In the genomic region with DNA sequence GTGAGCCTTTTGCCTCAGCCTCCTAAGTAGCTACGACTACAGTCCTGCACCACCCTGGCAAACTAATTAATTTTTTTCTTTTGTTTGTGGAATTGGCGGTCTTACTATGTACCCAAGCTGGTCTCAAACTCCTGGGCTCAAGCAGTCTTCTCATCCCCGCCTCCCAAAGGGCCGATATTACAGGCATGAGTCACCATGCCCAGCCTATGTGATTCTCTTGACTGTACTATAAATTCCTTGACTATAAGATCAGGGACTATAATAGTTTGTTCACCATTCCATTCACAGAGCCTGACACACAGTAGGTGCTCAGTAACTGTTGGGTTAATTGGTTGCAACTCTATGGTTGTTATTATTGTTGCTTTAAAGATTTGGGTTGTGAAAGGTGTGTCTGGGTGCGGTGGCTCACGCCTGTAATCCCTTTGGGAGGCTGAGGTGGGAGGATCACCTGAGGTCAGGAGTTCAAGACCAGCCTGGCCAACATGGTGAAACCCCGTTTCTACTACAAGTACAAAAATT, we compare ENCODE assay signal across 15 cellular contexts. TPM values are rescaled to one million over a fixed set of nuclear protein-coding genes. Genes with fewer than 3 reads are reported as not detected.
DNase-seq lines count a peak whose midpoint lies in the region; ATAC-seq and TF ChIP-seq lines count a peak whose summit lies in the region.
"Had no signal": no experiment of that assay in that cellular context is flagged by ENCODE, and none has a peak within 500 bp of the region (broad histone marks: within the 10 kb centered on the region; RNA-seq: fewer than 3 reads in every experiment).

No MANE protein-coding gene starts in this region.

- no peak overlapping the region for H3K14ac ChIP-seq in IMR-90 (replicated peaks; ENCODE audit: low read depth, low read length)

- TF ChIP-seq RAD21 in IMR-90 (IDR thresholded peaks at IDR 0.05; ENCODE audit: low read length): no peak

- H2BK15ac ChIP-seq in IMR-90 (ENCODE audit: low read depth, low read length): no peak overlapping the region

- dilution Hi-C loops in IMR-90 (cut with HindIII; ENCODE audit: low sequenced_read_pairs, unreplicated experiment) (no loop called here), mammary epithelial cell (cut with HindIII; ENCODE audit: low sequenced_read_pairs) (no loop called here)

- DNase-seq in AG04450 (ENCODE audit: low read depth, low spot score) (no peak), IMR-90 (peak; percentile 69), mammary epithelial cell (peak; percentile 48), kidney tubule cell (ENCODE audit: low spot score) (peak; percentile 39), NCI-H510A (lab: John Stamatoyannopoulos, UW) (no peak)
- no peak for DNase-seq in activated naive CD4-positive, alpha-beta T cell treated with anti-CD3 and anti-CD28 coated beads, Interleukin-2, amount 10 ng/mL, durations not matched to agents 7 days and 5 days
- DNase-seq in activated T-helper 2 cell treated with anti-CD3 and anti-CD28 coated beads, Interferon-gamma antibody, Interleukin-2, Interleukin-4, amounts not matched to agents 10 μg/mL and 5 μg/mL and 100 μg/mL, durations not matched to agents 14 hours and 24 hours and 36 hours (ENCODE audit: low spot score): no peak
- DNase-seq: activated CD4-positive, alpha-beta T cell treated with anti-CD3 and anti-CD28 coated beads for 4 hours; AML-193; DMS79; NCI-H345; OCI-M1; T-helper 2 cell; upper lobe of right lung had no signal

- H2AFZ ChIP-seq in IMR-90 (replicated peaks; ENCODE audit: low read length, poor library complexity): no peak overlapping the region
- no peak overlapping the region for H2AFZ ChIP-seq in mammary epithelial cell (ENCODE audit: low read depth, low read length)

- H3K36me3 ChIP-seq in IMR-90 (ENCODE audit: control insufficient read depth, insufficient read depth, low read length) (peaks cover 3% of the 10 kb centered on the region; the same call in 1 of the 2 replicates), mammary epithelial cell (ENCODE audit: insufficient read depth, low read length) (peaks cover 7% of the 10 kb centered on the region)

- H2AK5ac ChIP-seq in IMR-90 (ENCODE audit: low read depth, low read length): 0 out of 2 replicates have a peak overlapping the region, but pooled peaks have one; percentile 9

- H2BK120ac ChIP-seq in IMR-90 (ENCODE audit: low read depth, low read length): no peak overlapping the region

- peaks cover 75% of the 10 kb centered on the region for H3K79me2 ChIP-seq in mammary epithelial cell (ENCODE audit: insufficient read depth, low read length)

- ATAC-seq in IMR-90 (ENCODE audit: low read depth) (peak; percentile 91), GM18498 (IDR thresholded peaks at IDR 0.05; ENCODE audit: unreplicated experiment) (no peak)
- ATAC-seq: upper lobe of right lung had no signal

- BruUV-seq in IMR-90 (replicated peaks; lab: Mats Ljungman, UMichigan): no TSS peak
- BruUV-seq in mammary epithelial cell (replicated peaks; lab: Mats Ljungman, UMichigan): no TSS peak

- CTCF ChIA-PET in AG04450 (lab: Charles Lee) (no interaction called here), IMR-90 (lab: Yijun Ruan, JAX) (no interaction called here), mammary epithelial cell (lab: Charles Lee; ENCODE audit: low non-redundant PET) (no interaction called here)
- CTCF ChIA-PET in activated naive CD4-positive, alpha-beta T cell treated with anti-CD3 and anti-CD28 coated beads, Interleukin-2, amount 10 ng/mL, durations not matched to agents 7 days and 5 days (lab: Charles Lee): interaction anchor here (0.8 kb wide), 1 partner anchor 9 kb away, joined by 3 read pairs; no protein-coding TSS in a partner anchor

- no peak overlapping the region for H2AK9ac ChIP-seq in IMR-90 (replicated peaks; ENCODE audit: low read depth, low read length, poor library complexity)

- H4K8ac ChIP-seq in IMR-90 (ENCODE audit: low read depth in 2 of 2, low read length in 2 of 2): no peak overlapping the region

- no peak overlapping the region for H3K9ac ChIP-seq in IMR-90 (ENCODE audit: low read depth, low read length)
- H3K9ac ChIP-seq in mammary epithelial cell (ENCODE audit: insufficient read depth, low read length): no peak overlapping the region

- intact Hi-C loops in IMR-90 (cut with micrococcal nuclease) (no loop called here), mammary epithelial cell (cut with micrococcal nuclease) (no loop called here)
- intact Hi-C loops in activated T-helper 2 cell treated with anti-CD3 and anti-CD28 coated beads, Interferon-gamma antibody, Interleukin-2, Interleukin-4, amounts not matched to agents 10 μg/mL and 5 μg/mL and 100 μg/mL, durations not matched to agents 14 hours and 24 hours and 36 hours (cut with micrococcal nuclease): no loop called here

- H3K27ac ChIP-seq in AG04450 (ENCODE audit: low read depth, low read length) (peak overlapping the region; percentile 11), IMR-90 (ENCODE audit: insufficient read depth, low read length) (no peak overlapping the region), mammary epithelial cell (ENCODE audit: insufficient read depth, low read depth, low read length) (peak overlapping the region; percentile 40)
- H3K27ac ChIP-seq: upper lobe of right lung had no signal

- no peaks in the 10 kb centered on the region for H3K27me3 Mint-ChIP-seq in activated naive CD4-positive, alpha-beta T cell treated with anti-CD3 and anti-CD28 coated beads, Interleukin-2, amount 10 ng/mL, durations not matched to agents 7 days and 5 days
- no peaks in the 10 kb centered on the region for H3K27me3 Mint-ChIP-seq in activated T-helper 2 cell treated with anti-CD3 and anti-CD28 coated beads, Interferon-gamma antibody, Interleukin-2, Interleukin-4, amounts not matched to agents 10 μg/mL and 5 μg/mL and 100 μg/mL, durations not matched to agents 14 hours and 24 hours and 36 hours (ENCODE audit: low read depth)

- H4K20me1 ChIP-seq in IMR-90 (ENCODE audit: insufficient read depth, low read length) (peaks cover 34% of the 10 kb centered on the region), mammary epithelial cell (ENCODE audit: insufficient read depth, low read length) (no peaks in the 10 kb centered on the region)

- H3K18ac ChIP-seq in IMR-90 (ENCODE audit: low read depth, low read length): no peak overlapping the region

- peak overlapping the region; percentile 15 for H2BK5ac ChIP-seq in IMR-90 (ENCODE audit: low read depth, low read length, poor library complexity, severe bottlenecking)

- H3K23ac ChIP-seq in IMR-90 (ENCODE audit: low read depth, low read length): no peak overlapping the region

- H3K79me1 ChIP-seq in IMR-90 (ENCODE audit: low read depth in 1 of 2, low read length in 2 of 2): peaks cover 23 to 58% of the 10 kb centered on the region in 2 experiments

- in situ Hi-C loops in IMR-90 (cut with MboI; ENCODE audit: low sequenced_read_pairs) (no loop called here), mammary epithelial cell (cut with MboI; ENCODE audit: low sequenced_read_pairs in 2 of 2) (no loop called here)

- H3K9me3 Mint-ChIP-seq in activated naive CD4-positive, alpha-beta T cell treated with anti-CD3 and anti-CD28 coated beads, Interleukin-2, amount 10 ng/mL, durations not matched to agents 7 days and 5 days: no peaks in the 10 kb centered on the region
- no peaks in the 10 kb centered on the region for H3K9me3 Mint-ChIP-seq in activated T-helper 2 cell treated with anti-CD3 and anti-CD28 coated beads, Interferon-gamma antibody, Interleukin-2, Interleukin-4, amounts not matched to agents 10 μg/mL and 5 μg/mL and 100 μg/mL, durations not matched to agents 14 hours and 24 hours and 36 hours

- TF ChIP-seq POLR2A in IMR-90 (IDR thresholded peaks at IDR 0.05; ENCODE audit: low read depth, low read length): no peak

- H3K36me3 Mint-ChIP-seq in activated naive CD4-positive, alpha-beta T cell treated with anti-CD3 and anti-CD28 coated beads, Interleukin-2, amount 10 ng/mL, durations not matched to agents 7 days and 5 days: peaks cover 11% of the 10 kb centered on the region
- H3K36me3 Mint-ChIP-seq in activated T-helper 2 cell treated with anti-CD3 and anti-CD28 coated beads, Interferon-gamma antibody, Interleukin-2, Interleukin-4, amounts not matched to agents 10 μg/mL and 5 μg/mL and 100 μg/mL, durations not matched to agents 14 hours and 24 hours and 36 hours (ENCODE audit: low read depth): peaks cover 31% of the 10 kb centered on the region

- WGBS in IMR-90 (ENCODE audit: extremely low coverage in 2 of 2, insufficient read length in 1 of 2), 2 experiments: no CpG with 5 or more reads among the region's 7 CpGs
- WGBS in mammary epithelial cell (ENCODE audit: low coverage, missing lambda C conversion rate): 89% methylated on average over 7 of the region's 7 CpGs

- POLR2A ChIA-PET in AG04450 (lab: Yijun Ruan, JAX): no interaction called here
- POLR2A ChIA-PET in IMR-90 (lab: Charles Lee; ENCODE audit: unreplicated experiment): no interaction called here

- no peaks in the 10 kb centered on the region for H3K27me3 ChIP-seq in AG04450 (ENCODE audit: control insufficient read depth, insufficient read depth, low read length)
- no peaks in the 10 kb centered on the region for H3K27me3 ChIP-seq in IMR-90 (ENCODE audit: control insufficient read depth, insufficient read depth, low read length)
- H3K27me3 ChIP-seq in mammary epithelial cell (ENCODE audit: insufficient read depth, low read length): no peaks in the 10 kb centered on the region
- H3K27me3 ChIP-seq: upper lobe of right lung had no signal

- no peak overlapping the region for H4K91ac ChIP-seq in IMR-90 (ENCODE audit: insufficient read depth, low read depth, low read length)

- H3K4me2 ChIP-seq in IMR-90 (ENCODE audit: low read depth, low read length) (no peak overlapping the region), mammary epithelial cell (ENCODE audit: insufficient read depth, low read depth, low read length) (no peak overlapping the region)

- no peak overlapping the region for H2BK20ac ChIP-seq in IMR-90 (ENCODE audit: low read depth, low read length)

- H3K9me3 ChIP-seq in AG04450 (ENCODE audit: control insufficient read depth, insufficient read depth, low read length) (peaks cover 8% of the 10 kb centered on the region), IMR-90 (ENCODE audit: control insufficient read depth, insufficient read depth, low read length) (no peaks in the 10 kb centered on the region), mammary epithelial cell (replicated peaks; ENCODE audit: insufficient read depth, low read length) (no peaks in the 10 kb centered on the region)
- H3K9me3 ChIP-seq: upper lobe of right lung had no signal

- H3K4me1 ChIP-seq in IMR-90 (ENCODE audit: control insufficient read depth, insufficient read depth, low read length): peaks cover 1% of the 10 kb centered on the region; the same call in 1 of the 2 replicates
- peaks cover 8% of the 10 kb centered on the region for H3K4me1 ChIP-seq in mammary epithelial cell (ENCODE audit: insufficient read depth, low read length)
- H3K4me1 ChIP-seq: upper lobe of right lung had no signal

- H3K4me1 Mint-ChIP-seq in activated naive CD4-positive, alpha-beta T cell treated with anti-CD3 and anti-CD28 coated beads, Interleukin-2, amount 10 ng/mL, durations not matched to agents 7 days and 5 days: peaks cover 13% of the 10 kb centered on the region
- H3K4me1 Mint-ChIP-seq in activated T-helper 2 cell treated with anti-CD3 and anti-CD28 coated beads, Interferon-gamma antibody, Interleukin-2, Interleukin-4, amounts not matched to agents 10 μg/mL and 5 μg/mL and 100 μg/mL, durations not matched to agents 14 hours and 24 hours and 36 hours (ENCODE audit: low read depth): peaks cover 12% of the 10 kb centered on the region

- no peak for TF ChIP-seq CTCF in AG04450 (IDR thresholded peaks at IDR 0.05; ENCODE audit: low read depth, low read length)
- no peak for TF ChIP-seq CTCF in IMR-90 (conservative IDR thresholded peaks at IDR 0.05; ENCODE audit: low read depth, low read length)
- no peak for TF ChIP-seq CTCF in mammary epithelial cell (conservative IDR thresholded peaks at IDR 0.05 in 1 of 2, IDR thresholded peaks at IDR 0.05 in 1 of 2; ENCODE audit: extremely low read depth in 1 of 2, insufficient read depth in 1 of 2, low read depth in 1 of 2, low read length in 2 of 2)

- no peak overlapping the region for H3K27ac Mint-ChIP-seq in activated naive CD4-positive, alpha-beta T cell treated with anti-CD3 and anti-CD28 coated beads, Interleukin-2, amount 10 ng/mL, durations not matched to agents 7 days and 5 days
- H3K27ac Mint-ChIP-seq in activated T-helper 2 cell treated with anti-CD3 and anti-CD28 coated beads, Interferon-gamma antibody, Interleukin-2, Interleukin-4, amounts not matched to agents 10 μg/mL and 5 μg/mL and 100 μg/mL, durations not matched to agents 14 hours and 24 hours and 36 hours: no peak overlapping the region

- no peak overlapping the region for H3K56ac ChIP-seq in IMR-90 (ENCODE audit: extremely low read depth, insufficient read depth, low read length)

- no peak overlapping the region for H4K5ac ChIP-seq in IMR-90 (ENCODE audit: low read depth, low read length)

- H3K9me1 ChIP-seq in IMR-90 (ENCODE audit: insufficient read depth, low read length): peaks cover 3% of the 10 kb centered on the region; the same call in 1 of the 2 replicates

- no peak overlapping the region for H3K4ac ChIP-seq in IMR-90 (ENCODE audit: low read depth, low read length)

- no peak overlapping the region for H3K4me3 Mint-ChIP-seq in activated naive CD4-positive, alpha-beta T cell treated with anti-CD3 and anti-CD28 coated beads, Interleukin-2, amount 10 ng/mL, durations not matched to agents 7 days and 5 days
- no peak overlapping the region for H3K4me3 Mint-ChIP-seq in activated T-helper 2 cell treated with anti-CD3 and anti-CD28 coated beads, Interferon-gamma antibody, Interleukin-2, Interleukin-4, amounts not matched to agents 10 μg/mL and 5 μg/mL and 100 μg/mL, durations not matched to agents 14 hours and 24 hours and 36 hours (ENCODE audit: low read depth)

- H3K4me3 ChIP-seq in AG04450 (ENCODE audit: low read depth, low read length): no peak overlapping the region
- no peak overlapping the region for H3K4me3 ChIP-seq in IMR-90 (ENCODE audit: insufficient read depth, low read depth, low read length)
- H3K4me3 ChIP-seq in mammary epithelial cell (replicated peaks in 1 of 3; ENCODE audit: insufficient read depth in 1 of 3, low read depth in 2 of 3, low read length in 3 of 3): no peak overlapping the region
- H3K4me3 ChIP-seq: upper lobe of right lung had no signal

RNA-seq across cellular contexts. Expression of a gene that starts 17.3 kb away (rescaled TPM):
- polyA plus RNA-seq in AG04450 (2011; rRNA removed) (150 and 152 TPM in 2 replicates), IMR-90 (2012; rRNA removed) (126 TPM in 2 replicates), mammary epithelial cell (129 TPM)
- polyA minus RNA-seq in AG04450 (2011; rRNA and poly(A)+ RNA removed): 140 and 149 TPM in 2 replicates
- total RNA-seq in IMR-90 (2012; rRNA removed) (37.2 and 48.6 TPM in 2 replicates), mammary epithelial cell (100 to 1,000 TPM in 1 of 2 donors, 10 to 100 TPM in 1; 93.9 to 132 TPM)
- polyA plus RNA-seq in IMR-90 (2012; cell fraction: cytosol; rRNA removed): 44.3 and 46.8 TPM in 2 replicates
- polyA plus RNA-seq in IMR-90 (2012; cell fraction: nucleus; rRNA removed; ENCODE audit: low replicate concordance): 61.3 and 152 TPM in 2 replicates
- 63.7 TPM for polyA minus RNA-seq in mammary epithelial cell
- total RNA-seq in activated T-helper 2 cell treated with anti-CD3 and anti-CD28 coated beads, Interferon-gamma antibody, Interleukin-2, Interleukin-4, amounts not matched to agents 10 μg/mL and 5 μg/mL and 100 μg/mL, durations not matched to agents 14 hours and 24 hours and 36 hours: 172 and 187 TPM in 2 replicates

RNA-seq across cellular contexts. Expression of a gene that starts 17.6 kb away (rescaled TPM):
- polyA plus RNA-seq in AG04450 (2011; rRNA removed) (58.1 and 70.0 TPM in 2 replicates), IMR-90 (2012; rRNA removed) (52.6 and 54.9 TPM in 2 replicates), mammary epithelial cell (61.3 TPM)
- 46.9 and 64.4 TPM in 2 replicates for polyA minus RNA-seq in AG04450 (2011; rRNA and poly(A)+ RNA removed)
- total RNA-seq in IMR-90 (2012; rRNA removed) (26.4 and 31.5 TPM in 2 replicates), mammary epithelial cell (10 to 100 TPM; 40.2 to 46.8 TPM)
- 21.7 and 26.2 TPM in 2 replicates for polyA plus RNA-seq in IMR-90 (2012; cell fraction: cytosol; rRNA removed)
- 40.9 and 85.0 TPM in 2 replicates for polyA plus RNA-seq in IMR-90 (2012; cell fraction: nucleus; rRNA removed; ENCODE audit: low replicate concordance)
- 65.2 TPM for polyA minus RNA-seq in mammary epithelial cell
- total RNA-seq in activated T-helper 2 cell treated with anti-CD3 and anti-CD28 coated beads, Interferon-gamma antibody, Interleukin-2, Interleukin-4, amounts not matched to agents 10 μg/mL and 5 μg/mL and 100 μg/mL, durations not matched to agents 14 hours and 24 hours and 36 hours: 65.8 and 67.9 TPM in 2 replicates

Comparison
In these comparisons a context has a peak if more than half of its experiments do, and no peak if none do; other contexts are left out.
1. DNase-seq: peak in IMR-90 (single experiment), mammary epithelial cell (single experiment) and kidney tubule cell (single experiment); none in AG04450 (single experiment), activated naive CD4-positive, alpha-beta T cell treated with anti-CD3 and anti-CD28 coated beads, Interleukin-2, amount 10 ng/mL, durations not matched to agents 7 days and 5 days (single experiment), NCI-H510A (single experiment) and activated T-helper 2 cell treated with anti-CD3 and anti-CD28 coated beads, Interferon-gamma antibody, Interleukin-2, Interleukin-4, amounts not matched to agents 10 μg/mL and 5 μg/mL and 100 μg/mL, durations not matched to agents 14 hours and 24 hours and 36 hours (single experiment).